In genomic region chr6:125986295-125986955, GRCh38 we compare ENCODE assay signal across 8 cellular contexts. TPM values are rescaled to one million over a fixed set of nuclear protein-coding genes. Genes with fewer than 3 reads are reported as not detected.
DNase-seq lines count a peak whose midpoint lies in the region; ATAC-seq and TF ChIP-seq lines count a peak whose summit lies in the region.

Gene TRMT11 (plus strand): TSS chr6:125986540. CDS start chr6:125986551, 11 bp downstream.

- TF ChIP-seq CTCF in GM12864 (IDR thresholded peaks at IDR 0.05; ENCODE audit: low read depth, low read length, missing control alignments) (no peak), SU-DHL-6 (IDR thresholded peaks at IDR 0.05; ENCODE audit: insufficient read depth, low read length, poor library complexity, severe bottlenecking) (no peak), heart right ventricle (IDR thresholded peaks at IDR 0.05) (peak in 2 of 9 donors; percentile 7 to 21), upper lobe of left lung (IDR thresholded peaks at IDR 0.05) (peak in 2 of 6 experiments; percentile 31 to 35)

- no peaks in the 10 kb centered on the region for H3K9me3 Mint-ChIP-seq in activated naive CD8-positive, alpha-beta T cell treated with anti-CD3 and anti-CD28 coated beads, Interleukin-2, amount 50 U/mL, for 24 hours

- peaks cover 28% of the 10 kb centered on the region for H3F3A ChIP-seq in SU-DHL-6 (ENCODE audit: insufficient read depth)

- H3K4me3 ChIP-seq in GM12864 (ENCODE audit: low read depth, low read length): peak within 1 kb of the TSS; percentile 85
- peak within 1 kb of the TSS; percentile 95 for H3K4me3 ChIP-seq in SU-DHL-6 (ENCODE audit: insufficient read depth, low read length, poor library complexity, severe bottlenecking)
- H3K4me3 ChIP-seq in heart right ventricle: peak within 1 kb of the TSS; percentile 50 to 93 (median 75)
- peak within 1 kb of the TSS; percentile 31 to 89 (median 82) for H3K4me3 ChIP-seq in upper lobe of left lung

- no peaks in the 10 kb centered on the region for H3K36me3 Mint-ChIP-seq in activated naive CD8-positive, alpha-beta T cell treated with anti-CD3 and anti-CD28 coated beads, Interleukin-2, amount 50 U/mL, for 24 hours (ENCODE audit: low read depth)

- H3K27ac ChIP-seq in SU-DHL-6 (ENCODE audit: low read depth, low read length): peak within 1 kb of the TSS; percentile 57
- H3K27ac ChIP-seq in heart right ventricle: peak within 1 kb of the TSS in 9 of 10 donors; percentile 53 to 83 (median 76)
- peak within 1 kb of the TSS; percentile 67 to 91 (median 82) for H3K27ac ChIP-seq in upper lobe of left lung

- H3K4me3 Mint-ChIP-seq in activated naive CD8-positive, alpha-beta T cell treated with anti-CD3 and anti-CD28 coated beads, Interleukin-2, amount 50 U/mL, for 24 hours: no peak within 1 kb of the TSS

- intact Hi-C loops in heart right ventricle (cut with DNase I): no loop called here
- intact Hi-C loops in posterior cingulate gyrus (cut with DNase I): no loop called here

- H3K27ac Mint-ChIP-seq in activated naive CD8-positive, alpha-beta T cell treated with anti-CD3 and anti-CD28 coated beads, Interleukin-2, amount 50 U/mL, for 24 hours: peak within 1 kb of the TSS; percentile 1

- peak within 1 kb of the TSS; percentile 84 for H3K9ac ChIP-seq in SU-DHL-6 (ENCODE audit: low read length)

- H3K4me1 ChIP-seq in heart right ventricle: peaks cover 0 to 19% (median 13%) of the 10 kb centered on the region in 9 donors
- H3K4me1 ChIP-seq in upper lobe of left lung: peaks cover 14 to 19% (median 17%) of the 10 kb centered on the region in 4 donors

- H3K4me1 Mint-ChIP-seq in activated naive CD8-positive, alpha-beta T cell treated with anti-CD3 and anti-CD28 coated beads, Interleukin-2, amount 50 U/mL, for 24 hours: peaks cover 9% of the 10 kb centered on the region

- H3K27me3 Mint-ChIP-seq in activated naive CD8-positive, alpha-beta T cell treated with anti-CD3 and anti-CD28 coated beads, Interleukin-2, amount 50 U/mL, for 24 hours: no peaks in the 10 kb centered on the region

- 0 to 1% methylated on average over 51 of the region's 51 CpGs for WGBS in heart right ventricle, 2 donors
- WGBS in upper lobe of left lung, 2 donors: 1% methylated on average over 35 to 51 of the region's 51 CpGs

- H3K36me3 ChIP-seq in SU-DHL-6 (ENCODE audit: low read length): no peaks in the 10 kb centered on the region
- H3K36me3 ChIP-seq in heart right ventricle: peaks cover 0 to 7% (median 0%) of the 10 kb centered on the region in 9 donors
- no peaks in the 10 kb centered on the region for H3K36me3 ChIP-seq in upper lobe of left lung

- no peaks in the 10 kb centered on the region for H4K20me1 ChIP-seq in SU-DHL-6 (ENCODE audit: low read depth, low read length)

- peaks cover 60% of the 10 kb centered on the region for H3K79me2 ChIP-seq in SU-DHL-6 (ENCODE audit: insufficient read depth, low read length)

- H3K9me3 ChIP-seq in SU-DHL-6 (ENCODE audit: insufficient read depth, low read length): no peaks in the 10 kb centered on the region
- no peaks in the 10 kb centered on the region for H3K9me3 ChIP-seq in heart right ventricle
- H3K9me3 ChIP-seq in upper lobe of left lung: no peaks in the 10 kb centered on the region

- no peaks in the 10 kb centered on the region for H3K27me3 ChIP-seq in SU-DHL-6 (ENCODE audit: low read length)
- no peaks in the 10 kb centered on the region for H3K27me3 ChIP-seq in heart right ventricle
- no peaks in the 10 kb centered on the region for H3K27me3 ChIP-seq in upper lobe of left lung

- peak within 1 kb of the TSS; percentile 93 for H2AFZ ChIP-seq in SU-DHL-6 (ENCODE audit: low read depth, low read length, severe bottlenecking)

- H3K9me2 ChIP-seq in SU-DHL-6 (replicated peaks; ENCODE audit: insufficient read depth, low read length): no peaks in the 10 kb centered on the region

- peak; percentile 97 for ATAC-seq in HG02623 (IDR thresholded peaks at IDR 0.05; ENCODE audit: unreplicated experiment)
- peak; percentile 99 for ATAC-seq in activated naive CD8-positive, alpha-beta T cell treated with anti-CD3 and anti-CD28 coated beads, Interleukin-2, amount 50 U/mL, for 24 hours
- ATAC-seq in heart right ventricle: peak; percentile 98 to 100 (median 99)
- peak; percentile 97 to 99 for ATAC-seq in upper lobe of left lung (ENCODE audit: low FRiP score in 2 of 2)

- peak within 1 kb of the TSS; percentile 81 for H3K4me2 ChIP-seq in SU-DHL-6 (ENCODE audit: low read depth, low read length, poor library complexity, severe bottlenecking)

- TF ChIP-seq POLR2A in upper lobe of left lung (IDR thresholded peaks at IDR 0.05): peak in 3 of 4 donors; percentile 61 to 84 (median 80)

- peak; percentile 80 for DNase-seq in GM12864 (ENCODE audit: low read depth)
- DNase-seq in NCI-H1092 treated with DMSO at 0.1 percent for 48 hours (lab: John Stamatoyannopoulos, UW): peak; percentile 90
- peak; percentile 85 for DNase-seq in activated naive CD8-positive, alpha-beta T cell treated with anti-CD3 and anti-CD28 coated beads, Interleukin-2, amount 50 U/mL, for 24 hours
- DNase-seq in heart right ventricle: peak; percentile 85 to 87
- DNase-seq in posterior cingulate gyrus: peak; percentile 81 to 98 (median 90)
- DNase-seq in upper lobe of left lung: peak; percentile 94 to 97

- TF ChIP-seq EP300 in upper lobe of left lung (IDR thresholded peaks at IDR 0.05): no peak

RNA-seq across cellular contexts. Expression of gene TRMT11, which starts in this region (rescaled TPM):
- total RNA-seq in heart right ventricle: 10 to 100 TPM in 9 of 10 donors, 1 to 10 TPM in 1; 9.8 to 15.8 (median 11.0) TPM
- polyA plus RNA-seq in heart right ventricle: 10 to 100 TPM in 1 of 2 donors, 1 to 10 TPM in 1; 7.2 to 13.2 TPM
- total RNA-seq in upper lobe of left lung: 10 to 100 TPM; 13.8 to 66.0 (median 25.5) TPM

Comparison
In these comparisons a context has a peak if more than half of its experiments do, and no peak if none do; other contexts are left out.
1. Peak in every context shown above with its lines: DNase-seq, ATAC-seq, H3K4me3 ChIP-seq and H3K27ac ChIP-seq.